ENCODE assay signal across 8 cellular contexts in the genomic region with DNA sequence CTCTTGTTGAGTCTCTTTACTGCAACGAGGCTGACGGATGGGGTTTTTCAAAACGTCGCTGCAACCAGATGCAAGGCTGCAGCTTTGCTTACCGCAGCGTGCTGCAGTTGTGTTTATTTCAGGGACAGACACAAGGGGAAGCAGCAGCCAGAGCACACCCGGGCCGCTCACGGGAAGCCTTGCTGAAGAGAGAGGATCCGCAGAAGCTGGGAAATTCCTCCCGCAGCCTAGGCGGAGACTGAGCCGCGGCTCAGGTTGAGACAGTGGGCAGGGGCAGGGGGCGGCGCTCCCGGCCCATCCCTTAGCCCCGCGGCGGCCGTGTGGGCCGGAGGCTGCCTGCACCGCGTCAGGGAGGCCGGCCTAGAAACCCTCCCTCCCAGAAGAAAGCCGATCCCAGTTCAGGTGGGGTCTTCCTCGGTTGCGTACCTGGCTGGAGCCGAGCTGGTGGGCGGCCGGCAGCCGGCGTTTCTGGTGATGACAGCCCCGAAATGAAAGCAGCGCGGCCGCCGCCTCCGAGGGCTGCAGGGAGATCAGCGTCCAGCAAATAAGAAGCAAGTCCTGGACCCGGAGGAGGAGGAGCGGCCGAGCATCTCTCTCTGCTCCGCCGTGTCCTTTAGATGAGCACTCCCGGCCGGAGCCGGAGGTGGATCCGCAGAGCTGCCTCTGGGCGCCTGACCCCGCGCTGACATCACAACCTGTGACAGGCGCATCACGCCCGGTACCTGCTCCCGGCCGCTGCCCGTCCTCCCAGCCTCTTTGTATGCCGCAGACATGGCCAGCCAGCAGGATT. TPM values are rescaled to one million over a fixed set of nuclear protein-coding genes. Genes with fewer than 3 reads are reported as not detected.
DNase-seq lines count a peak whose midpoint lies in the region; ATAC-seq and TF ChIP-seq lines count a peak whose summit lies in the region.

A gene (plus strand): TSS at position 750 of the 790 bp plus-strand sequence. CDS start 22 bp downstream, at position 772.

- H4K5ac ChIP-seq in mesendoderm (ENCODE audit: low read length) = no peak within 1 kb of the TSS

- WGBS in mesendoderm (ENCODE audit: extremely low coverage, insufficient coverage, low lambda C conversion rate) = no CpG with 5 or more reads among the region's 59 CpGs

- no peaks in the 10 kb centered on the region for H3K27me3 ChIP-seq in endocrine pancreas (ENCODE audit: control insufficient read depth, insufficient read depth, low read length)
- H3K27me3 ChIP-seq in mesendoderm (ENCODE audit: insufficient read depth, low read length, poor library complexity) = no peaks in the 10 kb centered on the region

- peak within 1 kb of the TSS; percentile 50 for H3K27ac Mint-ChIP-seq in activated CD8-positive, alpha-beta memory T cell treated with anti-CD3 and anti-CD28 coated beads, Interleukin-2, amount 10 ng/mL, durations not matched to agents 7 days and 5 days

- no peak within 1 kb of the TSS for H2BK120ac ChIP-seq in mesendoderm (ENCODE audit: low read depth, low read length)

- no peaks in the 10 kb centered on the region for H3K9me3 ChIP-seq in endocrine pancreas (ENCODE audit: control insufficient read depth, low read length)

- H3K27me3 Mint-ChIP-seq in activated CD8-positive, alpha-beta memory T cell treated with anti-CD3 and anti-CD28 coated beads, Interleukin-2, amount 10 ng/mL, durations not matched to agents 7 days and 5 days = peaks cover 57% of the 10 kb centered on the region

- H3K27ac ChIP-seq in mesendoderm (ENCODE audit: low read depth, low read length) = peak within 1 kb of the TSS; percentile 72

- no peaks in the 10 kb centered on the region for H3K79me2 ChIP-seq in mesendoderm (ENCODE audit: control insufficient read depth, insufficient read depth, low read length)

- no peaks in the 10 kb centered on the region for H3K36me3 Mint-ChIP-seq in activated CD8-positive, alpha-beta memory T cell treated with anti-CD3 and anti-CD28 coated beads, Interleukin-2, amount 10 ng/mL, durations not matched to agents 7 days and 5 days

- peak; percentile 89 for ATAC-seq in GM18907 (IDR thresholded peaks at IDR 0.05; ENCODE audit: unreplicated experiment)
- ATAC-seq in HG03135 (IDR thresholded peaks at IDR 0.05; ENCODE audit: unreplicated experiment) = peak; percentile 86
- peak; percentile 77 for ATAC-seq in activated CD8-positive, alpha-beta memory T cell treated with anti-CD3 and anti-CD28 coated beads, Interleukin-2, amount 10 ng/mL, durations not matched to agents 7 days and 5 days

- no peak within 1 kb of the TSS for H4K8ac ChIP-seq in mesendoderm (ENCODE audit: low read depth, low read length)

- H3K56ac ChIP-seq in mesendoderm (ENCODE audit: low read length) = peak within 1 kb of the TSS; percentile 81

- no peak within 1 kb of the TSS for H3K23ac ChIP-seq in mesendoderm (ENCODE audit: low read length)

- H2BK15ac ChIP-seq in mesendoderm (replicated peaks; ENCODE audit: low read depth) = no peak within 1 kb of the TSS

- no peak within 1 kb of the TSS for H3K4ac ChIP-seq in mesendoderm (ENCODE audit: low read depth, low read length)

- H3K36me3 ChIP-seq in endocrine pancreas (ENCODE audit: control insufficient read depth, insufficient read depth, low read length) = no peaks in the 10 kb centered on the region
- H3K36me3 ChIP-seq in mesendoderm (ENCODE audit: control insufficient read depth, insufficient read depth, low read length) = no peaks in the 10 kb centered on the region

- DNase-seq in AG09319 (ENCODE audit: extremely low read depth, low read depth) (no peak), NCI-H69 (lab: John Stamatoyannopoulos, UW) (peak; percentile 83), mesendoderm (peak; percentile 95)
- DNase-seq in activated CD8-positive, alpha-beta memory T cell treated with anti-CD3 and anti-CD28 coated beads, Interleukin-2, amount 10 ng/mL, durations not matched to agents 7 days and 5 days = peak; percentile 61
- peak; percentile 5 for DNase-seq in stimulated activated CD8-positive, alpha-beta memory T cell treated with anti-CD3 and anti-CD28 coated beads, Interleukin-15, amount 100 ng/mL, for 24 hours (ENCODE audit: low read depth)

- H3K9me3 Mint-ChIP-seq in activated CD8-positive, alpha-beta memory T cell treated with anti-CD3 and anti-CD28 coated beads, Interleukin-2, amount 10 ng/mL, durations not matched to agents 7 days and 5 days (ENCODE audit: low read depth) = no peaks in the 10 kb centered on the region

- no peak within 1 kb of the TSS for H3K18ac ChIP-seq in mesendoderm (ENCODE audit: low read length)

- CTCF ChIA-PET in activated CD8-positive, alpha-beta memory T cell treated with anti-CD3 and anti-CD28 coated beads, Interleukin-2, amount 10 ng/mL, durations not matched to agents 7 days and 5 days (lab: Charles Lee) = interaction anchor here (1.0 kb wide), 1 partner anchor 30 kb away, joined by 3 read pairs; no protein-coding TSS in a partner anchor

- H3K4me1 ChIP-seq in endocrine pancreas (ENCODE audit: control insufficient read depth, insufficient read depth, low read length) (peaks cover 17% of the 10 kb centered on the region), mesendoderm (ENCODE audit: control insufficient read depth, low read depth, low read length) (no peaks in the 10 kb centered on the region)

- H3K4me3 ChIP-seq in endocrine pancreas (ENCODE audit: control insufficient read depth, insufficient read depth, low read length) (peak within 1 kb of the TSS; percentile 91), mesendoderm (ENCODE audit: low read length) (peak within 1 kb of the TSS; percentile 9)

- H2AK5ac ChIP-seq in mesendoderm (ENCODE audit: low read length) = no peak within 1 kb of the TSS

- H3K4me2 ChIP-seq in mesendoderm (ENCODE audit: low read length) = peak within 1 kb of the TSS; percentile 66

- no peaks in the 10 kb centered on the region for H3K79me1 ChIP-seq in mesendoderm (ENCODE audit: low read length)

- H3K9ac ChIP-seq in endocrine pancreas (ENCODE audit: control insufficient read depth, insufficient read depth, low read length) = peak within 1 kb of the TSS; percentile 49
- H3K9ac ChIP-seq in mesendoderm (ENCODE audit: low read length) = peak within 1 kb of the TSS; percentile 63

- no peak within 1 kb of the TSS for H2BK5ac ChIP-seq in mesendoderm (ENCODE audit: low read length)

- TF ChIP-seq CTCF in AG09319 (IDR thresholded peaks at IDR 0.05; ENCODE audit: low read depth, low read length) = peak; percentile 22

- H3K4me3 Mint-ChIP-seq in activated CD8-positive, alpha-beta memory T cell treated with anti-CD3 and anti-CD28 coated beads, Interleukin-2, amount 10 ng/mL, durations not matched to agents 7 days and 5 days = peak within 1 kb of the TSS; percentile 77

- peaks cover 10% of the 10 kb centered on the region for H3K4me1 Mint-ChIP-seq in activated CD8-positive, alpha-beta memory T cell treated with anti-CD3 and anti-CD28 coated beads, Interleukin-2, amount 10 ng/mL, durations not matched to agents 7 days and 5 days

RNA-seq across cellular contexts. Expression of the gene that starts here (rescaled TPM):
- total RNA-seq in activated CD8-positive, alpha-beta memory T cell treated with anti-CD3 and anti-CD28 coated beads, Interleukin-2, amount 10 ng/mL, durations not matched to agents 7 days and 5 days = 1 to 10 TPM; 1.2 to 1.5 TPM
- polyA plus RNA-seq in mesendoderm (2013, experiment 1 of 2) = 0.73 TPM
- polyA plus RNA-seq in mesendoderm (2013, experiment 2 of 2) = 0.57 TPM
